In genomic region chrX:112670964-112671363, GRCh38 we compare ENCODE assay signal across 20 cellular contexts. TPM values are rescaled to one million over a fixed set of nuclear protein-coding genes. Genes with fewer than 3 reads are reported as not detected.
DNase-seq lines count a peak whose midpoint lies in the region; ATAC-seq, FAIRE-seq and TF ChIP-seq lines count a peak whose summit lies in the region.
"Had no signal": no experiment of that assay in that cellular context is flagged by ENCODE, and none has a peak within 500 bp of the region (broad histone marks: within the 10 kb centered on the region; RNA-seq: fewer than 3 reads in every experiment).

No MANE protein-coding gene starts in this region.

- H3K4me1 ChIP-seq in left ventricle myocardium inferior: peaks cover 8% of the 10 kb centered on the region
- H3K4me1 ChIP-seq in lower lobe of right lung: no peaks in the 10 kb centered on the region

- H3K27ac ChIP-seq in left ventricle myocardium inferior (replicated peaks) (no peak overlapping the region), lower lobe of right lung (no peak overlapping the region)
- H3K27ac ChIP-seq: BLaER1, GM23248 had no signal

- H3K4me3 ChIP-seq in left ventricle myocardium inferior (no peak overlapping the region), lower lobe of right lung (no peak overlapping the region)
- H3K4me3 ChIP-seq: BLaER1, GM23248 had no signal

- H3K36me3 ChIP-seq in left ventricle myocardium inferior (no peaks in the 10 kb centered on the region), lower lobe of right lung (no peaks in the 10 kb centered on the region)
- H3K36me3 ChIP-seq: BLaER1 had no signal

- DNase-seq in left ventricle myocardium inferior (peak; percentile 9), left ventricle myocardium superior (no peak), RCC 7860 (ENCODE audit: low spot score) (peak; percentile 6), lower lobe of right lung (peak; percentile 17), superior temporal gyrus (ENCODE audit: extremely low spot score) (no peak)
- DNase-seq: 8988T; CD4-positive, alpha-beta memory T cell; DMS153; DMS79; GDM1; GM23248; HCEC 1CT had no signal

- intact Hi-C loops in left ventricle myocardium inferior (cut with micrococcal nuclease): no loop called here
- intact Hi-C loops in left ventricle myocardium superior (cut with micrococcal nuclease): no loop called here
- intact Hi-C loops in lower lobe of right lung (cut with DNase I): no loop called here

- ATAC-seq in left ventricle myocardium superior (no peak), lower lobe of right lung (no peak), GM18909 (IDR thresholded peaks at IDR 0.05; ENCODE audit: poor library complexity, unreplicated experiment) (no peak), esophagus mucosa (no peak)

- no peak for FAIRE-seq in RCC 7860 (lab: Jason Lieb, UNC)
- FAIRE-seq: GM12892, GM18507 had no signal

- H3K27me3 ChIP-seq in left ventricle myocardium inferior (ENCODE audit: low read depth): no peaks in the 10 kb centered on the region
- no peaks in the 10 kb centered on the region for H3K27me3 ChIP-seq in lower lobe of right lung (ENCODE audit: low read depth)

- TF ChIP-seq CTCF in left ventricle myocardium inferior (IDR thresholded peaks at IDR 0.05; ENCODE audit: borderline replicate concordance) (no peak), lower lobe of right lung (IDR thresholded peaks at IDR 0.05) (no peak)

- H3K9me3 ChIP-seq in left ventricle myocardium inferior (replicated peaks): no peaks in the 10 kb centered on the region
- no peaks in the 10 kb centered on the region for H3K9me3 ChIP-seq in lower lobe of right lung

RNA-seq across cellular contexts. Expression of gene LHFPL1, which starts 8.8 kb away (rescaled TPM):
- total RNA-seq in left ventricle myocardium inferior: not detected
- total RNA-seq in left ventricle myocardium superior: 0.20 TPM
- 0.59 TPM for total RNA-seq in lower lobe of right lung
- 0.20 TPM for total RNA-seq in esophagus mucosa
- total RNA-seq: A673, Daoy, GM23248, HT-29 had no signal

Comparison
In these comparisons a context has a peak if more than half of its experiments do, and no peak if none do; other contexts are left out.
1. DNase-seq: peak in left ventricle myocardium inferior (single experiment), RCC 7860 (single experiment) and lower lobe of right lung (single experiment); none in left ventricle myocardium superior (single experiment) and superior temporal gyrus (single experiment).